Comparison of ENCODE assay signal across 11 cellular contexts in genomic region chr2:174595904-174596397, GRCh38. TPM values are rescaled to one million over a fixed set of nuclear protein-coding genes. Genes with fewer than 3 reads are reported as not detected.
A peak's percentile ranks its signal among the peaks of the same experiment; 100 is the strongest.
DNase-seq lines count a peak whose midpoint lies in the region; ATAC-seq and TF ChIP-seq lines count a peak whose summit lies in the region.
"Had no signal": no experiment of that assay in that cellular context is flagged by ENCODE, and none has a peak within 500 bp of the region (broad histone marks: within the 10 kb centered on the region; RNA-seq: fewer than 3 reads in every experiment).

No MANE protein-coding gene starts in this region.

- DNase-seq in left ventricle myocardium inferior, result no peak
- no peak for DNase-seq in left ventricle myocardium superior
- no peak for DNase-seq in activated T-helper 1 cell treated with anti-CD3 and anti-CD28 coated beads, Interleukin-12 subunit alpha, Interleukin-12 subunit beta, Interleukin-2, Interleukin-4 antibody, amounts not matched to agents 30 ng/mL and 10 ng/mL and 1 ng/mL, durations not matched to agents 14 hours and 24 hours and 36 hours (ENCODE audit: low spot score)
- DNase-seq in uterus, result no peak
- no peak for DNase-seq in stimulated activated CD8-positive, alpha-beta memory T cell treated with anti-CD3 and anti-CD28 coated beads, Interleukin-4, amount 100 ng/mL, for 48 hours
- no peak for DNase-seq in epidermal melanocyte (ENCODE audit: insufficient read length, low spot score)
- DNase-seq: activated effector memory CD4-positive, alpha-beta T cell treated with Interleukin-2 at 50 U/mL for 16 hours; foreskin keratinocyte; occipital lobe had no signal

- peak overlapping the region; percentile 94 for H3K27ac Mint-ChIP-seq in activated T-helper 1 cell treated with anti-CD3 and anti-CD28 coated beads, Interleukin-12 subunit alpha, Interleukin-12 subunit beta, Interleukin-2, Interleukin-4 antibody, amounts not matched to agents 30 ng/mL and 10 ng/mL and 1 ng/mL, durations not matched to agents 14 hours and 24 hours and 36 hours

- no peaks in the 10 kb centered on the region for H3K36me3 ChIP-seq in left ventricle myocardium inferior
- H3K36me3 ChIP-seq in uterus, result no peaks in the 10 kb centered on the region

- H3K4me1 ChIP-seq in left ventricle myocardium inferior (peaks cover 37% of the 10 kb centered on the region), mononuclear cell (ENCODE audit: insufficient read depth, low read length) (peaks cover 69% of the 10 kb centered on the region), uterus (peaks cover 0 to 3% of the 10 kb centered on the region in 2 donors)

- no peaks in the 10 kb centered on the region for H3K27me3 Mint-ChIP-seq in activated T-helper 1 cell treated with anti-CD3 and anti-CD28 coated beads, Interleukin-12 subunit alpha, Interleukin-12 subunit beta, Interleukin-2, Interleukin-4 antibody, amounts not matched to agents 30 ng/mL and 10 ng/mL and 1 ng/mL, durations not matched to agents 14 hours and 24 hours and 36 hours (ENCODE audit: insufficient read depth)

- ATAC-seq in left ventricle myocardium superior (no peak), GM18907 (IDR thresholded peaks at IDR 0.05; ENCODE audit: unreplicated experiment) (no peak)
- ATAC-seq: foreskin keratinocyte had no signal

- TF ChIP-seq CTCF in left ventricle myocardium inferior (IDR thresholded peaks at IDR 0.05; ENCODE audit: borderline replicate concordance) (no peak), uterus (IDR thresholded peaks at IDR 0.05) (no peak)

- TF ChIP-seq POLR2A in uterus (IDR thresholded peaks at IDR 0.05), result no peak

- intact Hi-C loops in left ventricle myocardium inferior (cut with micrococcal nuclease) (no loop called here), left ventricle myocardium superior (cut with micrococcal nuclease) (no loop called here), uterus (cut with DNase I; ENCODE audit: low total_unique reads) (no loop called here)
- intact Hi-C loops in activated T-helper 1 cell treated with anti-CD3 and anti-CD28 coated beads, Interleukin-12 subunit alpha, Interleukin-12 subunit beta, Interleukin-2, Interleukin-4 antibody, amounts not matched to agents 30 ng/mL and 10 ng/mL and 1 ng/mL, durations not matched to agents 14 hours and 24 hours and 36 hours (cut with micrococcal nuclease), result loop anchor here (1.0 to 10.0 kb wide), 3 partner anchors 86 to 1241 kb away; partner anchors contain the start of gene CDCA7

- H3K9me3 ChIP-seq in left ventricle myocardium inferior (replicated peaks), result no peaks in the 10 kb centered on the region
- no peaks in the 10 kb centered on the region for H3K9me3 ChIP-seq in mononuclear cell (ENCODE audit: low read depth, low read length)
- no peaks in the 10 kb centered on the region for H3K9me3 ChIP-seq in uterus

- H3K4me3 ChIP-seq in left ventricle myocardium inferior (peak overlapping the region; percentile 7), mononuclear cell (ENCODE audit: low read length) (peak overlapping the region; percentile 72), uterus (no peak overlapping the region)

- peaks cover 3% of the 10 kb centered on the region for H3K9me3 Mint-ChIP-seq in activated T-helper 1 cell treated with anti-CD3 and anti-CD28 coated beads, Interleukin-12 subunit alpha, Interleukin-12 subunit beta, Interleukin-2, Interleukin-4 antibody, amounts not matched to agents 30 ng/mL and 10 ng/mL and 1 ng/mL, durations not matched to agents 14 hours and 24 hours and 36 hours

- H3K27me3 ChIP-seq in left ventricle myocardium inferior (ENCODE audit: low read depth), result no peaks in the 10 kb centered on the region
- no peaks in the 10 kb centered on the region for H3K27me3 ChIP-seq in mononuclear cell (ENCODE audit: insufficient read depth, low read length)
- no peaks in the 10 kb centered on the region for H3K27me3 ChIP-seq in uterus
- H3K27me3 ChIP-seq: foreskin keratinocyte had no signal

- H3K27ac ChIP-seq in left ventricle myocardium inferior (replicated peaks), result peak overlapping the region; percentile 4
- peak overlapping the region; percentile 5 to 51 for H3K27ac ChIP-seq in uterus
- H3K27ac ChIP-seq: foreskin keratinocyte had no signal

- peaks cover 57% of the 10 kb centered on the region for H3K4me1 Mint-ChIP-seq in activated T-helper 1 cell treated with anti-CD3 and anti-CD28 coated beads, Interleukin-12 subunit alpha, Interleukin-12 subunit beta, Interleukin-2, Interleukin-4 antibody, amounts not matched to agents 30 ng/mL and 10 ng/mL and 1 ng/mL, durations not matched to agents 14 hours and 24 hours and 36 hours (ENCODE audit: low read depth)

- peaks cover 52% of the 10 kb centered on the region for H3K36me3 Mint-ChIP-seq in activated T-helper 1 cell treated with anti-CD3 and anti-CD28 coated beads, Interleukin-12 subunit alpha, Interleukin-12 subunit beta, Interleukin-2, Interleukin-4 antibody, amounts not matched to agents 30 ng/mL and 10 ng/mL and 1 ng/mL, durations not matched to agents 14 hours and 24 hours and 36 hours (ENCODE audit: low read depth)

- H3K4me3 Mint-ChIP-seq in activated T-helper 1 cell treated with anti-CD3 and anti-CD28 coated beads, Interleukin-12 subunit alpha, Interleukin-12 subunit beta, Interleukin-2, Interleukin-4 antibody, amounts not matched to agents 30 ng/mL and 10 ng/mL and 1 ng/mL, durations not matched to agents 14 hours and 24 hours and 36 hours, result peak overlapping the region; percentile 89

RNA-seq across cellular contexts. Expression of gene WIPF1, which starts 1.7 kb away (rescaled TPM):
- 15.0 TPM for total RNA-seq in left ventricle myocardium inferior
- 15.2 TPM for total RNA-seq in left ventricle myocardium superior
- 340 and 367 TPM in 2 replicates for total RNA-seq in activated T-helper 1 cell treated with anti-CD3 and anti-CD28 coated beads, Interleukin-12 subunit alpha, Interleukin-12 subunit beta, Interleukin-2, Interleukin-4 antibody, amounts not matched to agents 30 ng/mL and 10 ng/mL and 1 ng/mL, durations not matched to agents 14 hours and 24 hours and 36 hours
- total RNA-seq in mononuclear cell, result 126 TPM
- total RNA-seq in uterus, result 10 to 100 TPM; 12.3 to 61.9 (median 26.3) TPM

Comparison
In these comparisons a context has a peak if more than half of its experiments do, and no peak if none do; other contexts are left out.
1. H3K4me3 ChIP-seq: peak in left ventricle myocardium inferior (single experiment) and mononuclear cell (single experiment); none in uterus (0 of 2).